ENCODE assay signal across 9 cellular contexts in genomic region chr7:30162133-30162532, GRCh38. TPM values are rescaled to one million over a fixed set of nuclear protein-coding genes. Genes with fewer than 3 reads are reported as not detected.
DNase-seq lines count a peak whose midpoint lies in the region; ATAC-seq and TF ChIP-seq lines count a peak whose summit lies in the region.
"Had no signal": no experiment of that assay in that cellular context is flagged by ENCODE, and none has a peak within 500 bp of the region (broad histone marks: within the 10 kb centered on the region; RNA-seq: fewer than 3 reads in every experiment).

No MANE protein-coding gene starts in this region.

- ATAC-seq in activated B cell treated with CpG ODN at 0.5 μM for 24 hours (ENCODE audit: low read depth) (no peak), GM21825 (IDR thresholded peaks at IDR 0.05; ENCODE audit: unreplicated experiment) (no peak)

- TF ChIP-seq CTCF in MCF 10A (IDR thresholded peaks at IDR 0.05; ENCODE audit: unreplicated experiment) = no peak
- no peak for TF ChIP-seq CTCF in breast epithelium (IDR thresholded peaks at IDR 0.05)
- TF ChIP-seq CTCF in activated B cell treated with CpG ODN at 0.5 μM for 24 hours (IDR thresholded peaks at IDR 0.05) = no peak
- no peak for TF ChIP-seq CTCF in type B pancreatic cell (conservative IDR thresholded peaks at IDR 0.05)

- no peaks in the 10 kb centered on the region for H3K9me3 ChIP-seq in breast epithelium

- H3K36me3 ChIP-seq in breast epithelium = no peaks in the 10 kb centered on the region

- H3K4me1 Mint-ChIP-seq in MCF 10A (ENCODE audit: insufficient read depth, unreplicated experiment) (peaks cover 42% of the 10 kb centered on the region), activated B cell treated with CpG ODN at 0.5 μM for 24 hours (peaks cover 53% of the 10 kb centered on the region), immature natural killer cell (peaks cover 55 to 59% of the 10 kb centered on the region in 2 donors), type B pancreatic cell (ENCODE audit: unreplicated experiment) (peaks cover 60% of the 10 kb centered on the region)

- H3K27me3 Mint-ChIP-seq in MCF 10A (ENCODE audit: insufficient read depth, unreplicated experiment) = no peaks in the 10 kb centered on the region
- H3K27me3 Mint-ChIP-seq in activated B cell treated with CpG ODN at 0.5 μM for 24 hours = no peaks in the 10 kb centered on the region
- H3K27me3 Mint-ChIP-seq in immature natural killer cell (ENCODE audit: low read depth in 3 of 3) = no peaks in the 10 kb centered on the region
- H3K27me3 Mint-ChIP-seq in type B pancreatic cell = no peaks in the 10 kb centered on the region

- H3K27ac ChIP-seq in breast epithelium = no peak overlapping the region

- no peak overlapping the region for H3K4me3 Mint-ChIP-seq in MCF 10A (ENCODE audit: unreplicated experiment)
- no peak overlapping the region for H3K4me3 Mint-ChIP-seq in activated B cell treated with CpG ODN at 0.5 μM for 24 hours
- H3K4me3 Mint-ChIP-seq in immature natural killer cell = peak overlapping the region; percentile 79 to 89 (median 85)
- no peak overlapping the region for H3K4me3 Mint-ChIP-seq in type B pancreatic cell

- H3K36me3 Mint-ChIP-seq in MCF 10A (ENCODE audit: insufficient read depth, unreplicated experiment) (peaks cover 6% of the 10 kb centered on the region), activated B cell treated with CpG ODN at 0.5 μM for 24 hours (ENCODE audit: low read depth) (no peaks in the 10 kb centered on the region), immature natural killer cell (peaks cover 0 to 3% (median 0%) of the 10 kb centered on the region in 3 donors), type B pancreatic cell (no peaks in the 10 kb centered on the region)

- BruUV-seq in MCF 10A (replicated peaks; lab: Mats Ljungman, UMichigan) = TSS peak; percentile 66

- H3K9me3 Mint-ChIP-seq in MCF 10A (ENCODE audit: unreplicated experiment) = no peaks in the 10 kb centered on the region
- H3K9me3 Mint-ChIP-seq in activated B cell treated with CpG ODN at 0.5 μM for 24 hours = no peaks in the 10 kb centered on the region
- H3K9me3 Mint-ChIP-seq in immature natural killer cell = no peaks in the 10 kb centered on the region
- no peaks in the 10 kb centered on the region for H3K9me3 Mint-ChIP-seq in type B pancreatic cell

- no peak overlapping the region for H3K4me3 ChIP-seq in breast epithelium

- POLR2A ChIA-PET in MCF 10A (lab: Yijun Ruan, JAX) (interaction anchor here (1.0 to 4.3 kb wide), 4 partner anchors 19 to 307 kb away, joined by 3 to 23 read pairs (median 10); partner anchors contain the start of gene MTURN), activated B cell treated with CpG ODN at 0.5 μM for 24 hours (lab: Charles Lee) (interaction anchor here (0.7 to 0.9 kb wide), 2 partner anchors 17 to 132 kb away, joined by 3 read pairs; no protein-coding TSS in a partner anchor)

- H3K27me3 ChIP-seq in breast epithelium = no peaks in the 10 kb centered on the region

- intact Hi-C loops in MCF 10A (cut with micrococcal nuclease) (loop anchor here (2.0 kb wide), 1 partner anchor 27 kb away; the partner anchor contains the start of gene MTURN), breast epithelium (cut with DNase I; ENCODE audit: low total_unique reads) (no loop called here), activated B cell treated with CpG ODN at 0.5 μM for 24 hours (cut with micrococcal nuclease) (loop anchor here (2.0 to 5.0 kb wide), 2 partner anchors 27 to 285 kb away; partner anchors contain the start of gene MTURN)

- no peak for TF ChIP-seq POLR2A in breast epithelium (IDR thresholded peaks at IDR 0.05)

- H3K27ac Mint-ChIP-seq in MCF 10A (ENCODE audit: low read depth, unreplicated experiment) = peak overlapping the region; percentile 92
- peak overlapping the region; percentile 50 for H3K27ac Mint-ChIP-seq in activated B cell treated with CpG ODN at 0.5 μM for 24 hours
- peak overlapping the region; percentile 83 to 94 (median 90) for H3K27ac Mint-ChIP-seq in immature natural killer cell
- peak overlapping the region; percentile 77 for H3K27ac Mint-ChIP-seq in type B pancreatic cell

- peaks cover 0 to 24% of the 10 kb centered on the region in 2 donors for H3K4me1 ChIP-seq in breast epithelium

- DNase-seq in MCF 10A (ENCODE audit: unreplicated experiment) (no peak), breast epithelium (ENCODE audit: low spot score in 2 of 2) (no peak), activated B cell treated with CpG ODN at 0.5 μM for 24 hours (no peak), immature natural killer cell (peak in 1 of 3 donors; percentile 20), type B pancreatic cell (ENCODE audit: extremely low spot score, unreplicated experiment) (no peak)
- DNase-seq in stimulated activated CD4-positive, alpha-beta T cell treated with anti-CD3 and anti-CD28 coated beads, Interleukin-2, amount 100 ng/mL, for 48 hours = no peak
- DNase-seq in activated CD8-positive, alpha-beta memory T cell treated with anti-CD3 and anti-CD28 coated beads, Interleukin-2, amount 50 U/mL, for 48 hours = no peak
- DNase-seq: SHP77 treated with DMSO at 0.1 percent for 48 hours had no signal

- CTCF ChIA-PET in MCF 10A (lab: Yijun Ruan, JAX) = interaction anchor here (0.6 to 1.2 kb wide), 5 partner anchors 24 to 240 kb away, joined by 3 to 5 read pairs (median 3); no protein-coding TSS in a partner anchor
- CTCF ChIA-PET in activated B cell treated with CpG ODN at 0.5 μM for 24 hours (lab: Charles Lee) = interaction anchor here (1.0 to 3.0 kb wide), 4 partner anchors 100 to 403 kb away, joined by 3 to 37 read pairs (median 6); no protein-coding TSS in a partner anchor

RNA-seq across cellular contexts. Expression of gene MTURN, which starts 27.3 kb away (rescaled TPM):
- total RNA-seq in MCF 10A (2022) = 7.5 and 10.5 TPM in 2 replicates
- total RNA-seq in breast epithelium = 100 to 1,000 TPM in 1 of 3 donors, 10 to 100 TPM in 2; 56.0 to 199 (median 62.5) TPM
- total RNA-seq in activated B cell treated with CpG ODN at 0.5 μM for 24 hours = 2.8 and 4.6 TPM in 2 replicates
- polyA plus RNA-seq in immature natural killer cell = 10 to 100 TPM in 1 of 3 donors, 1 to 10 TPM in 2; 7.1 to 11.0 (median 7.2) TPM
- 16.6 and 23.3 TPM in 2 replicates for total RNA-seq in type B pancreatic cell (ENCODE audit: low replicate concordance)

Comparison
In these comparisons a context has a peak if more than half of its experiments do, and no peak if none do; other contexts are left out.
1. H3K4me3 Mint-ChIP-seq: peak in immature natural killer cell (5 of 5); none in MCF 10A (single experiment), activated B cell treated with CpG ODN at 0.5 μM for 24 hours (single experiment) and type B pancreatic cell (single experiment).
2. Peak in every context shown above with its lines, with median percentiles within 50 percentile points of each other: H3K27ac Mint-ChIP-seq.